ENCODE assay signal across 1 cellular context in the genomic region with DNA sequence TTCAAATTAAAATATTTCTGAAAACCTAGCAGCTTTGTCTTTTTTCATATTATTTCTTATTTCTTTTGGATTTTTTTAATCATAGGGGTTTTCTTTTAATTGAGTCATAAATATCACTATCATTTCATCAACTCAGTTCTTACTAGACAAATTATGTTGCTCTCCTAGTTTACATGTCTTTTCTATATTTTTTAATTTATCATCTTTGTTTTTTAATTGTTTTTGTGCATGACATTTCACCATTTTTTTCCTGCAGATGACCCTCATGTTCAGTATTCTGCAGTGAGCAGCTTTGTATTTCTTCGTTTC.
TF ChIP-seq lines count a peak whose summit lies in the region.

No MANE protein-coding gene starts in this region.

TF ChIP-seq in SK-N-SH treated with all-trans-retinoic acid at 6 μM for 48 hours, 23 proteins besides CTCF, POLR2A, EP300 and RAD21 (continued from another document):
- TF ChIP-seq, protein P1, sequence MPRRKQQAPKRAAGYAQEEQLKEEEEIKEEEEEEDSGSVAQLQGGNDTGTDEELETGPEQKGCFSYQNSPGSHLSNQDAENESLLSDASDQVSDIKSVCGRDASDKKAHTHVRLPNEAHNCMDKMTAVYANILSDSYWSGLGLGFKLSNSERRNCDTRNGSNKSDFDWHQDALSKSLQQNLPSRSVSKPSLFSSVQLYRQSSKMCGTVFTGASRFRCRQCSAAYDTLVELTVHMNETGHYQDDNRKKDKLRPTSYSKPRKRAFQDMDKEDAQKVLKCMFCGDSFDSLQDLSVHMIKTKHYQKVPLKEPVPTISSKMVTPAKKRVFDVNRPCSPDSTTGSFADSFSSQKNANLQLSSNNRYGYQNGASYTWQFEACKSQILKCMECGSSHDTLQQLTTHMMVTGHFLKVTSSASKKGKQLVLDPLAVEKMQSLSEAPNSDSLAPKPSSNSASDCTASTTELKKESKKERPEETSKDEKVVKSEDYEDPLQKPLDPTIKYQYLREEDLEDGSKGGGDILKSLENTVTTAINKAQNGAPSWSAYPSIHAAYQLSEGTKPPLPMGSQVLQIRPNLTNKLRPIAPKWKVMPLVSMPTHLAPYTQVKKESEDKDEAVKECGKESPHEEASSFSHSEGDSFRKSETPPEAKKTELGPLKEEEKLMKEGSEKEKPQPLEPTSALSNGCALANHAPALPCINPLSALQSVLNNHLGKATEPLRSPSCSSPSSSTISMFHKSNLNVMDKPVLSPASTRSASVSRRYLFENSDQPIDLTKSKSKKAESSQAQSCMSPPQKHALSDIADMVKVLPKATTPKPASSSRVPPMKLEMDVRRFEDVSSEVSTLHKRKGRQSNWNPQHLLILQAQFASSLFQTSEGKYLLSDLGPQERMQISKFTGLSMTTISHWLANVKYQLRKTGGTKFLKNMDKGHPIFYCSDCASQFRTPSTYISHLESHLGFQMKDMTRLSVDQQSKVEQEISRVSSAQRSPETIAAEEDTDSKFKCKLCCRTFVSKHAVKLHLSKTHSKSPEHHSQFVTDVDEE (CRISPR knock-in tag; IDR thresholded peaks at IDR 0.05) = no peak
- TF ChIP-seq ZNF70 (CRISPR knock-in tag; IDR thresholded peaks at IDR 0.05) = no peak
